Comparison of ENCODE assay signal across 1 cellular context in the genomic region with DNA sequence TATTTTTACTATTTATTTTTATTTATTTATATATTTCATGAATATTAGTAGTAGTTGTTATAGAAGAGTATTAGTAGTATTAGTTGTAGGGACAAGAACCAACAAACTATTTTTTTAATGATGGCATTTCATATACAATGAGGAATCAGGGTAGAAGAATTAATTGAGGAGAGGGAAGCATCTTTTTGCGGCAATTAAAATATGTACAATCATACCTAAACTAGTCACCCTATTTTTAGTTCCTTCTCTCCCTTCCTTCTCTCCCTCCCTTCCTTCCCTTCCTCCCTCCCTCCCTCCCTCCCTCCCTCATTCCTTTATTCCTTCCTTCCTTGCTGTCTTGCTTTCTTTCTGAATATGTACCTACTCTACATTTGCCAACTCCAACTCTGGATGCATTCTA.
TF ChIP-seq lines count a peak whose summit lies in the region.

No MANE protein-coding gene starts in this region.

TF ChIP-seq in GM23338, 12 proteins besides CTCF, POLR2A, EP300 and RAD21 (continued from another document):
- TF ChIP-seq ZNF462 (CRISPR knock-in tag; IDR thresholded peaks at IDR 0.05) (no peak), STAT1 (IDR thresholded peaks at IDR 0.05; ENCODE audit: unreplicated experiment) (no peak), JUNB (IDR thresholded peaks at IDR 0.05; ENCODE audit: unreplicated experiment) (no peak), CREB1 (CRISPR knock-in tag; IDR thresholded peaks at IDR 0.05; ENCODE audit: low read depth) (no peak), ZNF114 (CRISPR knock-in tag; IDR thresholded peaks at IDR 0.05) (no peak), NANOG (IDR thresholded peaks at IDR 0.05; ENCODE audit: borderline replicate concordance) (no peak), ZNF331 (CRISPR knock-in tag; IDR thresholded peaks at IDR 0.05; ENCODE audit: low read depth) (no peak), EZH2phosphoT487 (IDR thresholded peaks at IDR 0.05; ENCODE audit: unreplicated experiment) (no peak)
- TF ChIP-seq, protein P1, sequence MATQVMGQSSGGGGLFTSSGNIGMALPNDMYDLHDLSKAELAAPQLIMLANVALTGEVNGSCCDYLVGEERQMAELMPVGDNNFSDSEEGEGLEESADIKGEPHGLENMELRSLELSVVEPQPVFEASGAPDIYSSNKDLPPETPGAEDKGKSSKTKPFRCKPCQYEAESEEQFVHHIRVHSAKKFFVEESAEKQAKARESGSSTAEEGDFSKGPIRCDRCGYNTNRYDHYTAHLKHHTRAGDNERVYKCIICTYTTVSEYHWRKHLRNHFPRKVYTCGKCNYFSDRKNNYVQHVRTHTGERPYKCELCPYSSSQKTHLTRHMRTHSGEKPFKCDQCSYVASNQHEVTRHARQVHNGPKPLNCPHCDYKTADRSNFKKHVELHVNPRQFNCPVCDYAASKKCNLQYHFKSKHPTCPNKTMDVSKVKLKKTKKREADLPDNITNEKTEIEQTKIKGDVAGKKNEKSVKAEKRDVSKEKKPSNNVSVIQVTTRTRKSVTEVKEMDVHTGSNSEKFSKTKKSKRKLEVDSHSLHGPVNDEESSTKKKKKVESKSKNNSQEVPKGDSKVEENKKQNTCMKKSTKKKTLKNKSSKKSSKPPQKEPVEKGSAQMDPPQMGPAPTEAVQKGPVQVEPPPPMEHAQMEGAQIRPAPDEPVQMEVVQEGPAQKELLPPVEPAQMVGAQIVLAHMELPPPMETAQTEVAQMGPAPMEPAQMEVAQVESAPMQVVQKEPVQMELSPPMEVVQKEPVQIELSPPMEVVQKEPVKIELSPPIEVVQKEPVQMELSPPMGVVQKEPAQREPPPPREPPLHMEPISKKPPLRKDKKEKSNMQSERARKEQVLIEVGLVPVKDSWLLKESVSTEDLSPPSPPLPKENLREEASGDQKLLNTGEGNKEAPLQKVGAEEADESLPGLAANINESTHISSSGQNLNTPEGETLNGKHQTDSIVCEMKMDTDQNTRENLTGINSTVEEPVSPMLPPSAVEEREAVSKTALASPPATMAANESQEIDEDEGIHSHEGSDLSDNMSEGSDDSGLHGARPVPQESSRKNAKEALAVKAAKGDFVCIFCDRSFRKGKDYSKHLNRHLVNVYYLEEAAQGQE (IDR thresholded peaks at IDR 0.05; ENCODE audit: unreplicated experiment): no peak
